Comparison of ENCODE assay signal across 22 cellular contexts in the genomic region with DNA sequence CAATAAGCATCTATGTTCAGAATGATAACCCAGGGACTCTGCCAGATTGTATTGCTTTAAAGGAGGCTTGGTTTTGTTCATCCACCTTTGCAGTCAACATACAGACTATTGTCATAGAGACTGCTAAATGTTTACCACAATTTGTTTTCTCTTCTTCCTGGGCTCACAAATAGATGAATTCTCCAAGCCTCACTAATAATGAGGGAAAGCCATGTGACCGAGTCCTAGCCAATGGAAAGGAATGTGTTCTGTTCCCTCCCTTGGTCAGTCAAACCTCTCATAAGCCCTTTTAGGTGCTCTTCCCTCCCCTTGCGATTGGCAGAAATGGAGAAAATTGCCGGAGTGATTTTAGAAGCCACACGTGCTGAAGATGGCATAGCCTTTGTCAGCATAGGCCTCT.
"Had no signal": no experiment of that assay in that cellular context is flagged by ENCODE, and none has a peak within 500 bp of the region (broad histone marks: within the 10 kb centered on the region; RNA-seq: fewer than 3 reads in every experiment).

No MANE protein-coding gene starts in this region.

- H3K27me3 Mint-ChIP-seq: activated CD4-positive, alpha-beta memory T cell treated with anti-CD3 and anti-CD28 coated beads, Interleukin-2, amount 10 ng/mL, durations not matched to agents 7 days and 5 days; activated naive CD4-positive, alpha-beta T cell treated with anti-CD3 and anti-CD28 coated beads, Interleukin-2, amount 10 ng/mL, durations not matched to agents 7 days and 5 days; naive thymus-derived CD8-positive, alpha-beta T cell; T-helper 17 cell; type B pancreatic cell had no signal

- H3K4me3 ChIP-seq: cardiac muscle cell, gastrocnemius medialis, lung, neural progenitor cell, thoracic aorta, vagina had no signal

- H3K36me3 Mint-ChIP-seq: neural progenitor cell, type B pancreatic cell had no signal

- H3K9me3 ChIP-seq: gastrocnemius medialis, thoracic aorta, vagina had no signal

- H3K4me2 ChIP-seq: neural progenitor cell had no signal

- H3K27ac ChIP-seq: cardiac muscle cell, neural progenitor cell, vagina had no signal

- ATAC-seq: left colon; naive thymus-derived CD8-positive, alpha-beta T cell; T-helper 17 cell had no signal

- H3K27ac Mint-ChIP-seq: activated CD4-positive, alpha-beta memory T cell treated with anti-CD3 and anti-CD28 coated beads, Interleukin-2, amount 10 ng/mL, durations not matched to agents 7 days and 5 days; activated naive CD4-positive, alpha-beta T cell treated with anti-CD3 and anti-CD28 coated beads, Interleukin-2, amount 10 ng/mL, durations not matched to agents 7 days and 5 days; mesothelial cell of epicardium; neural progenitor cell; T-helper 17 cell; type B pancreatic cell had no signal

- DNase-seq: activated CD4-positive, alpha-beta memory T cell treated with anti-CD3 and anti-CD28 coated beads, Interleukin-2, amount 10 ng/mL, durations not matched to agents 7 days and 5 days; activated CD4-positive, alpha-beta T cell treated with anti-CD3 and anti-CD28 coated beads for 48 hours; activated CD4-positive, CD25-positive, alpha-beta regulatory T cell; activated effector memory CD4-positive, alpha-beta T cell treated with anti-CD3 and anti-CD28 coated beads, Interleukin-2, amount 50 U/mL, for 16 hours; activated naive CD4-positive, alpha-beta T cell treated with anti-CD3 and anti-CD28 coated beads, Interleukin-2, amount 10 ng/mL, durations not matched to agents 7 days and 5 days; activated T-cell treated with anti-CD3 and anti-CD28 coated beads for 4 hours; cortex of kidney; effector CD8-positive, alpha-beta T cell; gastrocnemius medialis; head of caudate nucleus; left colon; naive thymus-derived CD8-positive, alpha-beta T cell; stimulated activated CD4-positive, alpha-beta T cell treated with anti-CD3 and anti-CD28 coated beads, Interleukin-4, amount 100 ng/mL, for 24 hours; stimulated activated naive CD4-positive, alpha-beta T cell treated with Interleukin-2 at 50 U/mL for 16 hours; T-helper 17 cell had no signal

- H3K4me1 Mint-ChIP-seq: mesothelial cell of epicardium, neural progenitor cell had no signal

- H3K4me1 ChIP-seq: neural progenitor cell, vagina had no signal

- H3K9ac ChIP-seq: neural progenitor cell had no signal

- H3K36me3 ChIP-seq: cardiac muscle cell, gastrocnemius medialis, neural progenitor cell, thoracic aorta, vagina had no signal

- H3K4me3 Mint-ChIP-seq: activated CD4-positive, alpha-beta memory T cell treated with anti-CD3 and anti-CD28 coated beads, Interleukin-2, amount 10 ng/mL, durations not matched to agents 7 days and 5 days; activated naive CD4-positive, alpha-beta T cell treated with anti-CD3 and anti-CD28 coated beads, Interleukin-2, amount 10 ng/mL, durations not matched to agents 7 days and 5 days; mesothelial cell of epicardium; naive thymus-derived CD8-positive, alpha-beta T cell; neural progenitor cell; T-helper 17 cell; type B pancreatic cell had no signal

- H2AFZ ChIP-seq: neural progenitor cell had no signal

- H3K27me3 ChIP-seq: cardiac muscle cell, gastrocnemius medialis, neural progenitor cell, vagina had no signal
